In the genomic region with DNA sequence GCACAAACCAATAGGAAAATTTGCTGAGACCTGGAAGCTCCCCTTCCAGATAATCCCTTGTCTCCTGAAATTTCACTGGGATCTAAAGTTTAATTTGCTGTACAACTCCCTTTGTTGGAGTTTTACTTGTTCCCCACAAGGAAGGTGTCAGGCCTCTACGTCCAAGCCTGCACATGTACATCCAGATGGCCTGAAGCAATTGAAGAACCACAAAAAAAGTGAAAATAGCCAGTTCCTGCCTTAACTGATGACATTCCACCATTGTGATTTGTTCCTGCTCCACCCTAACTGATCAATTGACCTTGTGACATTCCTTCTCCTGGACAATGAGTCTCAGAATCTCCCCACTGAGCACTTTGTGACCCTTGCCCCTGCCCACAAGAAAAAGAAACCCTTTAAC, we compare ENCODE assay signal across 30 cellular contexts.
"Had no signal": no experiment of that assay in that cellular context is flagged by ENCODE, and none has a peak within 500 bp of the region (broad histone marks: within the 10 kb centered on the region; RNA-seq: fewer than 3 reads in every experiment).

No MANE protein-coding gene starts in this region.

- H3K4me3 Mint-ChIP-seq: naive thymus-derived CD8-positive, alpha-beta T cell; natural killer cell treated with Interleukin-12 subunit alpha and Interleukin-12 subunit beta and Interleukin-15 and Interleukin-18, amount 100 ng/mL, for 72 hours; nephron progenitor cell; neural progenitor cell; stimulated activated effector memory CD8-positive, alpha-beta T cell treated with anti-CD3 and anti-CD28 coated beads, Interleukin-12 subunit alpha, Interleukin-12 subunit beta, amount 100 ng/mL, for 72 hours; stimulated activated naive B cell treated with anti-CD40 and anti-IgM and Interleukin-4, amounts not matched to agents 10 μg/mL and 1 μg/mL and 100 μg/mL, for 72 hours; stimulated activated naive CD8-positive, alpha-beta T cell treated with anti-CD3 and anti-CD28 coated beads, Interleukin-15, Interleukin-2, amounts not matched to agents 100 ng/mL and 50 ng/mL, for 24 hours had no signal

- H3K27ac Mint-ChIP-seq: naive thymus-derived CD8-positive, alpha-beta T cell; natural killer cell treated with Interleukin-12 subunit alpha and Interleukin-12 subunit beta and Interleukin-15 and Interleukin-18, amount 100 ng/mL, for 72 hours; nephron progenitor cell; neural progenitor cell; progenitor cell of endocrine pancreas; stimulated activated effector memory CD8-positive, alpha-beta T cell treated with anti-CD3 and anti-CD28 coated beads, Interleukin-12 subunit alpha, Interleukin-12 subunit beta, amount 100 ng/mL, for 72 hours; stimulated activated naive B cell treated with anti-CD40 and anti-IgM and Interleukin-4, amounts not matched to agents 10 μg/mL and 1 μg/mL and 100 μg/mL, for 72 hours; stimulated activated naive CD8-positive, alpha-beta T cell treated with anti-CD3 and anti-CD28 coated beads, Interleukin-15, Interleukin-2, amounts not matched to agents 100 ng/mL and 50 ng/mL, for 24 hours had no signal

- H3K9me3 Mint-ChIP-seq: nephron progenitor cell had no signal

- H3K4me2 ChIP-seq: neural progenitor cell had no signal

- H3K27me3 ChIP-seq: neural progenitor cell, neutrophil, ovary, right lobe of liver, sigmoid colon, stomach, thyroid gland, tibial nerve, upper lobe of left lung, vagina had no signal

- H3K27ac ChIP-seq: neural progenitor cell, neutrophil, ovary, parathyroid adenoma, psoas muscle, right lobe of liver, sigmoid colon, stomach, thoracic aorta, tibial nerve, upper lobe of left lung, vagina had no signal

- H3K36me3 Mint-ChIP-seq: naive thymus-derived CD8-positive, alpha-beta T cell; natural killer cell treated with Interleukin-12 subunit alpha and Interleukin-12 subunit beta and Interleukin-15 and Interleukin-18, amount 100 ng/mL, for 72 hours; stimulated activated effector memory CD8-positive, alpha-beta T cell treated with anti-CD3 and anti-CD28 coated beads, Interleukin-12 subunit alpha, Interleukin-12 subunit beta, amount 100 ng/mL, for 72 hours; stimulated activated naive B cell treated with anti-CD40 and anti-IgM and Interleukin-4, amounts not matched to agents 10 μg/mL and 1 μg/mL and 100 μg/mL, for 72 hours had no signal

- H3K4me3 ChIP-seq: neural progenitor cell, ovary, psoas muscle, right lobe of liver, sigmoid colon, stomach, thoracic aorta, thyroid gland, tibial nerve, upper lobe of left lung, vagina had no signal

- H3K79me2 ChIP-seq: parathyroid adenoma had no signal

- H3K27me3 Mint-ChIP-seq: natural killer cell treated with Interleukin-12 subunit alpha and Interleukin-12 subunit beta and Interleukin-15 and Interleukin-18, amount 100 ng/mL, for 72 hours; progenitor cell of endocrine pancreas; stimulated activated naive B cell treated with anti-CD40 and anti-IgM and Interleukin-4, amounts not matched to agents 10 μg/mL and 1 μg/mL and 100 μg/mL, for 72 hours; stimulated activated naive CD8-positive, alpha-beta T cell treated with anti-CD3 and anti-CD28 coated beads, Interleukin-15, Interleukin-2, amounts not matched to agents 100 ng/mL and 50 ng/mL, for 24 hours had no signal

- H3K4me1 ChIP-seq: parathyroid adenoma, psoas muscle, right lobe of liver, sigmoid colon, stomach, tibial nerve, upper lobe of left lung, vagina had no signal

- H3K9ac ChIP-seq: neural progenitor cell, parathyroid adenoma had no signal

- H2AFZ ChIP-seq: neural progenitor cell, parathyroid adenoma had no signal

- ATAC-seq: naive thymus-derived CD8-positive, alpha-beta T cell; natural killer cell treated with Interleukin-12 subunit alpha and Interleukin-12 subunit beta and Interleukin-15 and Interleukin-18, amount 100 ng/mL, for 72 hours; psoas muscle; right cardiac atrium; right lobe of liver; stimulated activated effector memory CD8-positive, alpha-beta T cell treated with anti-CD3 and anti-CD28 coated beads, Interleukin-12 subunit alpha, Interleukin-12 subunit beta, amount 100 ng/mL, for 72 hours; stimulated activated naive B cell treated with anti-CD40 and anti-IgM and Interleukin-4, amounts not matched to agents 10 μg/mL and 1 μg/mL and 100 μg/mL, for 72 hours had no signal

- H3K4me1 Mint-ChIP-seq: naive thymus-derived CD8-positive, alpha-beta T cell; stimulated activated effector memory CD8-positive, alpha-beta T cell treated with anti-CD3 and anti-CD28 coated beads, Interleukin-12 subunit alpha, Interleukin-12 subunit beta, amount 100 ng/mL, for 72 hours; stimulated activated naive B cell treated with anti-CD40 and anti-IgM and Interleukin-4, amounts not matched to agents 10 μg/mL and 1 μg/mL and 100 μg/mL, for 72 hours had no signal

- H3K9me3 ChIP-seq: neutrophil, ovary, psoas muscle, right lobe of liver, sigmoid colon, thoracic aorta, thyroid gland, upper lobe of left lung, vagina had no signal

- DNase-seq: naive thymus-derived CD8-positive, alpha-beta T cell; nephron progenitor cell; occipital lobe; ovary; posterior cingulate gyrus; psoas muscle; right cardiac atrium; right lobe of liver; sigmoid colon; small intestine; stimulated activated CD4-positive, alpha-beta T cell treated with anti-CD3 and anti-CD28 coated beads, Interleukin-15, amount 100 ng/mL, for 24 hours; stimulated activated CD4-positive, alpha-beta T cell treated with anti-CD3 and anti-CD28 coated beads, Interleukin-2, amount 100 ng/mL, for 24 hours; stimulated activated CD4-positive, alpha-beta T cell treated with anti-CD3 and anti-CD28 coated beads, Interleukin-2, amount 100 ng/mL, for 48 hours; stimulated activated CD4-positive, alpha-beta T cell treated with anti-CD3 and anti-CD28 coated beads, Interleukin-4, amount 100 ng/mL, for 24 hours; stimulated activated naive B cell treated with anti-CD40 and anti-IgM and Interleukin-4, amounts not matched to agents 10 μg/mL and 1 μg/mL and 100 μg/mL, for 72 hours; stimulated activated naive CD4-positive, alpha-beta T cell treated with Interleukin-2 at 50 U/mL for 16 hours; stomach; thyroid gland; trophoblast cell; upper lobe of left lung had no signal

- H3K36me3 ChIP-seq: neural progenitor cell, neutrophil, ovary, right lobe of liver, sigmoid colon, stomach, thoracic aorta, thyroid gland, tibial nerve, upper lobe of left lung, vagina had no signal
